In genomic region chr1:42945171-42945570, GRCh38 we compare ENCODE assay signal across 9 cellular contexts. TPM values are rescaled to one million over a fixed set of nuclear protein-coding genes. Genes with fewer than 3 reads are reported as not detected.
A peak's percentile ranks its signal among the peaks of the same experiment; 100 is the strongest.
DNase-seq lines count a peak whose midpoint lies in the region; FAIRE-seq and TF ChIP-seq lines count a peak whose summit lies in the region.
"Had no signal": no experiment of that assay in that cellular context is flagged by ENCODE, and none has a peak within 500 bp of the region (broad histone marks: within the 10 kb centered on the region; RNA-seq: fewer than 3 reads in every experiment).

No MANE protein-coding gene starts in this region.

- peak; percentile 41 for DNase-seq in activated naive CD4-positive, alpha-beta T cell treated with anti-CD3 and anti-CD28 coated beads for 36 hours
- DNase-seq in activated naive CD4-positive, alpha-beta T cell treated with Interleukin-2 at 50 U/mL for 16 hours, result no peak
- DNase-seq in glutamatergic neuron, result no peak
- no peak for DNase-seq in thyroid gland
- no peak for DNase-seq in NCI-H187 (lab: John Stamatoyannopoulos, UW)
- no peak for DNase-seq in NAMALWA (ENCODE audit: low spot score)
- DNase-seq in HTR-8/SVneo (ENCODE audit: insufficient read length, low spot score), result no peak
- DNase-seq: activated effector memory CD4-positive, alpha-beta T cell treated with Interleukin-2 at 50 U/mL for 16 hours had no signal

- no peaks in the 10 kb centered on the region for H3K9me3 Mint-ChIP-seq in activated naive CD4-positive, alpha-beta T cell treated with anti-CD3 and anti-CD28 coated beads for 36 hours
- peaks cover 4% of the 10 kb centered on the region for H3K9me3 Mint-ChIP-seq in glutamatergic neuron (ENCODE audit: unreplicated experiment)

- peaks cover 39% of the 10 kb centered on the region for H3K36me3 Mint-ChIP-seq in activated naive CD4-positive, alpha-beta T cell treated with anti-CD3 and anti-CD28 coated beads for 36 hours (ENCODE audit: low read depth)
- no peaks in the 10 kb centered on the region for H3K36me3 Mint-ChIP-seq in glutamatergic neuron (ENCODE audit: unreplicated experiment)

- no peaks in the 10 kb centered on the region for H3K27me3 ChIP-seq in thyroid gland

- H3K36me3 ChIP-seq in thyroid gland, result no peaks in the 10 kb centered on the region

- peaks cover 97 to 98% of the 10 kb centered on the region in 2 donors for H3K4me1 ChIP-seq in thyroid gland

- H3K27ac ChIP-seq in VCaP, result peak overlapping the region; percentile 100
- peak overlapping the region; percentile 86 to 95 (median 95) for H3K27ac ChIP-seq in thyroid gland

- H3K4me3 Mint-ChIP-seq in activated naive CD4-positive, alpha-beta T cell treated with anti-CD3 and anti-CD28 coated beads for 36 hours, result peak overlapping the region; percentile 49
- peak overlapping the region; percentile 46 for H3K4me3 Mint-ChIP-seq in glutamatergic neuron (ENCODE audit: unreplicated experiment)

- no peak for FAIRE-seq in HTR-8/SVneo (lab: Jason Lieb, UNC)

- CTCF ChIA-PET in activated naive CD4-positive, alpha-beta T cell treated with anti-CD3 and anti-CD28 coated beads for 36 hours (lab: Charles Lee), result interaction anchor here (0.6 to 1.4 kb wide), 2 partner anchors 48 to 128 kb away, joined by 3 read pairs; no protein-coding TSS in a partner anchor

- H3K27ac Mint-ChIP-seq in activated naive CD4-positive, alpha-beta T cell treated with anti-CD3 and anti-CD28 coated beads for 36 hours, result peak overlapping the region; percentile 40
- no peak overlapping the region for H3K27ac Mint-ChIP-seq in glutamatergic neuron (ENCODE audit: unreplicated experiment)

- no peak for TF ChIP-seq CTCF in VCaP (conservative IDR thresholded peaks at IDR 0.05)
- no peak for TF ChIP-seq CTCF in glutamatergic neuron (IDR thresholded peaks at IDR 0.05; ENCODE audit: partially characterized antibody, unreplicated experiment)
- no peak for TF ChIP-seq CTCF in thyroid gland (IDR thresholded peaks at IDR 0.05)

- no peak overlapping the region for H3K4me3 ChIP-seq in thyroid gland (replicated peaks in 1 of 3)

- peaks cover 93% of the 10 kb centered on the region for H3K4me1 Mint-ChIP-seq in activated naive CD4-positive, alpha-beta T cell treated with anti-CD3 and anti-CD28 coated beads for 36 hours (ENCODE audit: low read depth)
- peaks cover 14% of the 10 kb centered on the region for H3K4me1 Mint-ChIP-seq in glutamatergic neuron (ENCODE audit: low read depth, unreplicated experiment)

- H3K27me3 Mint-ChIP-seq in activated naive CD4-positive, alpha-beta T cell treated with anti-CD3 and anti-CD28 coated beads for 36 hours (ENCODE audit: low read depth), result no peaks in the 10 kb centered on the region
- peaks cover 5% of the 10 kb centered on the region for H3K27me3 Mint-ChIP-seq in glutamatergic neuron (ENCODE audit: unreplicated experiment)

- intact Hi-C loops in activated naive CD4-positive, alpha-beta T cell treated with anti-CD3 and anti-CD28 coated beads for 36 hours (cut with micrococcal nuclease), result no loop called here
- intact Hi-C loops in thyroid gland (cut with DNase I), result no loop called here

- TF ChIP-seq POLR2A in thyroid gland (IDR thresholded peaks at IDR 0.05), result no peak

- no peaks in the 10 kb centered on the region for H3K9me3 ChIP-seq in thyroid gland

- WGBS in thyroid gland, 2 donors, result 70 to 90% methylated on average over 6 of the region's 6 CpGs

RNA-seq across cellular contexts. Expression of gene SLC2A1, which starts 13.5 kb away (rescaled TPM):
- total RNA-seq in activated naive CD4-positive, alpha-beta T cell treated with anti-CD3 and anti-CD28 coated beads for 36 hours, result 10 to 100 TPM; 21.2 to 22.7 TPM
- total RNA-seq in glutamatergic neuron (ENCODE audit: unreplicated experiment) (25.0 TPM), thyroid gland (100 to 1,000 TPM in 2 of 4 donors, 10 to 100 TPM in 2; 15.0 to 208 (median 91.4) TPM)
